ENCODE assay signal across 22 cellular contexts in the genomic region with DNA sequence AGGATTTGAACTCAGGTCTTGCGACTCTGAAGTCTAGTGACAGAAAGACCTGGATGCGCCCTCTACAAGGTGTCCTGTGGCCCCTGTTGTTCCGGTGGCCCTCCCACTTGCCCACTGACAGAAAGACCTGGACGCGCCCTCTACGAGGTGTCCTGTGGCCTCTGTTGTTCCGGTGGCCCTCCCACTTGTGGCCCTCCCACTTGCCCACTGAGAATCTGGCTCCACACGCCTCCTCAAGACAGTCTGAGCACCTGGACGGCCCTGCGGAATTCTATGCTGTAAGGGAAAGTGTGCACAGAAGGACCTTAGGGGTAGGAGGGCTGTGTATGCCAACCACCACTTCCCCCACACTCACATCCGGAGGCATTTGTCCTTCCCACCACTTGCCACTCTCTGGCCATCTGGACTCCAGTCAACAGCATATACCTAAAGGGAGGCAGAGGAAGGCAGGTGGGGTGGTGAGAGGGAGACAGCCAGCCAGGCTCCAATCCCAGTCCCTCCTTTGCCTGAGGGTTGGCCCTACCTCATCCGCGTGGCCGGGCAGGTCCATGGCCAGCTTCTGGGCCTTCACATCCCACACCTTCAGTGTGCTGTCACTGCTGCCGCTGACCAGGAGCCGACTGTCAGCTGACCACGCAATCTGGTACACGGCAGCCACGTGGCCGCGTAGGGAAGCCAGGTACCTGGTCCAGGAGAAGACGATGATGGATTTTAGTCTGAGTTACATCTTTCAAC. TPM values are rescaled to one million over a fixed set of nuclear protein-coding genes. Genes with fewer than 3 reads are reported as not detected.
"Had no signal": no experiment of that assay in that cellular context is flagged by ENCODE, and none has a peak within 500 bp of the region (broad histone marks: within the 10 kb centered on the region; RNA-seq: fewer than 3 reads in every experiment).

No MANE protein-coding gene starts in this region.

- H3K27me3 ChIP-seq: heart left ventricle, neutrophil, right atrium auricular region, tibial artery, upper lobe of left lung, uterus had no signal

- H3K4me3 ChIP-seq: heart left ventricle, right atrium auricular region, tibial artery, upper lobe of left lung, uterus had no signal

- H3K36me3 ChIP-seq: uterus had no signal

- ATAC-seq: esophagus mucosa, heart left ventricle, left ventricle myocardium superior had no signal

- H3K27ac Mint-ChIP-seq: naive B cell; stimulated activated naive CD8-positive, alpha-beta T cell treated with anti-CD3 and anti-CD28 coated beads, Interleukin-15, Interleukin-2, amounts not matched to agents 100 ng/mL and 50 ng/mL, for 24 hours had no signal

- H3K9me3 Mint-ChIP-seq: naive B cell; stimulated activated naive CD8-positive, alpha-beta T cell treated with anti-CD3 and anti-CD28 coated beads, Interleukin-15, Interleukin-2, amounts not matched to agents 100 ng/mL and 50 ng/mL, for 24 hours had no signal

- H3K4me3 Mint-ChIP-seq: naive B cell; stimulated activated naive CD8-positive, alpha-beta T cell treated with anti-CD3 and anti-CD28 coated beads, Interleukin-15, Interleukin-2, amounts not matched to agents 100 ng/mL and 50 ng/mL, for 24 hours had no signal

- H3K4me1 ChIP-seq: tibial artery, uterus had no signal

- H3K9me3 ChIP-seq: heart left ventricle, neutrophil, right atrium auricular region, tibial artery, upper lobe of left lung, uterus had no signal

- H3K27me3 Mint-ChIP-seq: naive B cell; stimulated activated naive CD8-positive, alpha-beta T cell treated with anti-CD3 and anti-CD28 coated beads, Interleukin-15, Interleukin-2, amounts not matched to agents 100 ng/mL and 50 ng/mL, for 24 hours had no signal

- DNase-seq: effector memory CD4-positive, alpha-beta T cell; heart left ventricle; hippocampal formation; left colon; left ventricle myocardium superior; mesendoderm; naive B cell; stimulated activated CD4-positive, alpha-beta T cell treated with anti-CD3 and anti-CD28 coated beads, Interleukin-12 subunit alpha, Interleukin-12 subunit beta, amount 100 ng/mL, for 4 hours; tibial artery; uterus had no signal

- H3K27ac ChIP-seq: heart left ventricle, neutrophil, right atrium auricular region, tibial artery, upper lobe of left lung, uterus had no signal

RNA-seq across cellular contexts. Expression of a gene that starts 11.6 kb away (rescaled TPM):
- total RNA-seq: esophagus mucosa, fibroblast of lung, frontal cortex, glomerular endothelial cell, heart left ventricle, kidney epithelial cell, left colon, left ventricle myocardium superior, lung microvascular endothelial cell, osteocyte, right atrium auricular region, temporal lobe, upper lobe of left lung, uterus had no signal

RNA-seq across cellular contexts. Expression of a gene that starts 14.6 kb away (rescaled TPM):
- total RNA-seq: esophagus mucosa, fibroblast of lung, kidney epithelial cell, left colon, lung microvascular endothelial cell, osteocyte, temporal lobe had no signal
